Comparison of ENCODE assay signal across 12 cellular contexts in genomic region chr19:10912619-10913018, GRCh38. TPM values are rescaled to one million over a fixed set of nuclear protein-coding genes. Genes with fewer than 3 reads are reported as not detected.
DNase-seq lines count a peak whose midpoint lies in the region; ATAC-seq and TF ChIP-seq lines count a peak whose summit lies in the region.
"Had no signal": no experiment of that assay in that cellular context is flagged by ENCODE, and none has a peak within 500 bp of the region (broad histone marks: within the 10 kb centered on the region; RNA-seq: fewer than 3 reads in every experiment).

No MANE protein-coding gene starts in this region.

- H2BK5ac ChIP-seq in mesenchymal stem cell (ENCODE audit: low read depth, low read length, poor library complexity, severe bottlenecking), result no peak overlapping the region

- H3K36me3 ChIP-seq in RWPE2 (ENCODE audit: low read depth) (peaks cover 44% of the 10 kb centered on the region), mesenchymal stem cell (ENCODE audit: control insufficient read depth in 1 of 2, insufficient read depth in 2 of 2, low read depth in 1 of 2, low read length in 2 of 2) (peaks cover 60 to 73% of the 10 kb centered on the region in 2 experiments), psoas muscle (ENCODE audit: insufficient read depth in 1 of 2, low read depth in 1 of 2) (peaks cover 0 to 95% of the 10 kb centered on the region in 2 donors)

- no peak overlapping the region for H3K4ac ChIP-seq in mesenchymal stem cell (ENCODE audit: low read depth in 1 of 2, low read length in 2 of 2)

- no peak overlapping the region for H3K4me2 ChIP-seq in mesenchymal stem cell (ENCODE audit: low read length, poor library complexity, severe bottlenecking)
- H3K4me2 ChIP-seq: BLaER1 treated with 17β-estradiol and CSF1 and Interleukin-3, amounts not matched to agents 10 nM and 100 nM had no signal

- no peaks in the 10 kb centered on the region for H3K27me3 ChIP-seq in RWPE2 (ENCODE audit: insufficient read depth, poor library complexity, severe bottlenecking)
- H3K27me3 ChIP-seq in mesenchymal stem cell (ENCODE audit: control insufficient read depth in 1 of 2, insufficient read depth in 1 of 2, low read length in 2 of 2), result no peaks in the 10 kb centered on the region
- H3K27me3 ChIP-seq in psoas muscle (ENCODE audit: insufficient read depth in 3 of 3, low read length in 2 of 3), result no peaks in the 10 kb centered on the region
- H3K27me3 ChIP-seq: BLaER1 treated with 17β-estradiol and CSF1 and Interleukin-3, amounts not matched to agents 10 nM and 100 nM had no signal

- peak overlapping the region; percentile 2 for H4K91ac ChIP-seq in mesenchymal stem cell (ENCODE audit: low read length)

- intact Hi-C loops in psoas muscle (cut with DNase I), result no loop called here

- H4K8ac ChIP-seq in mesenchymal stem cell (ENCODE audit: low read length), result no peak overlapping the region

- H3K4me1 ChIP-seq in RWPE2 (ENCODE audit: insufficient read depth, poor library complexity, severe bottlenecking) (peaks cover 10% of the 10 kb centered on the region), mesenchymal stem cell (ENCODE audit: control insufficient read depth, insufficient read depth, low read depth, low read length) (peaks cover 29% of the 10 kb centered on the region), psoas muscle (peaks cover 32% of the 10 kb centered on the region)
- H3K4me1 ChIP-seq: BLaER1 treated with 17β-estradiol and CSF1 and Interleukin-3, amounts not matched to agents 10 nM and 100 nM had no signal

- H2BK12ac ChIP-seq in mesenchymal stem cell (ENCODE audit: low read length in 2 of 2), result no peak overlapping the region

- ATAC-seq in RWPE2 (ENCODE audit: low read depth) (no peak), psoas muscle (no peak), HG03045 (IDR thresholded peaks at IDR 0.05; ENCODE audit: unreplicated experiment) (no peak)
- ATAC-seq: CD8-positive, alpha-beta T cell had no signal

- H3K18ac ChIP-seq in mesenchymal stem cell (ENCODE audit: low read depth in 1 of 2, low read length in 2 of 2), result no peak overlapping the region

- no peak overlapping the region for H2AK5ac ChIP-seq in mesenchymal stem cell (ENCODE audit: low read length, severe bottlenecking)

- H3K79me1 ChIP-seq in mesenchymal stem cell (replicated peaks; ENCODE audit: low read length, poor library complexity, severe bottlenecking), result peaks cover 16% of the 10 kb centered on the region

- no peak overlapping the region for H3K23ac ChIP-seq in mesenchymal stem cell (ENCODE audit: low read length in 2 of 2)

- no peak overlapping the region for H3K27ac ChIP-seq in RWPE2 (ENCODE audit: poor library complexity, severe bottlenecking)
- no peak overlapping the region for H3K27ac ChIP-seq in mesenchymal stem cell (ENCODE audit: low read length, poor library complexity, severe bottlenecking)
- peak overlapping the region; percentile 85 for H3K27ac ChIP-seq in psoas muscle
- H3K27ac ChIP-seq: BLaER1 treated with 17β-estradiol and CSF1 and Interleukin-3, amounts not matched to agents 10 nM and 100 nM had no signal

- H3K14ac ChIP-seq in mesenchymal stem cell (ENCODE audit: low read length in 2 of 2), result no peak overlapping the region

- no peak overlapping the region for H2BK15ac ChIP-seq in mesenchymal stem cell (ENCODE audit: low read depth, poor library complexity, severe bottlenecking)

- 98% methylated on average over 18 of the region's 18 CpGs for WGBS in mesenchymal stem cell
- 94 to 95% (median 95%) methylated on average over 18 of the region's 18 CpGs for WGBS in psoas muscle, 3 donors

- H3K9me3 ChIP-seq in RWPE2 (ENCODE audit: severe bottlenecking) (no peaks in the 10 kb centered on the region), mesenchymal stem cell (ENCODE audit: control insufficient read depth, low read length) (no peaks in the 10 kb centered on the region), psoas muscle (no peaks in the 10 kb centered on the region)
- H3K9me3 ChIP-seq: BLaER1 treated with 17β-estradiol and CSF1 and Interleukin-3, amounts not matched to agents 10 nM and 100 nM had no signal

- H3K9ac ChIP-seq in mesenchymal stem cell (ENCODE audit: low read length), result no peak overlapping the region
- H3K9ac ChIP-seq: BLaER1 treated with 17β-estradiol and CSF1 and Interleukin-3, amounts not matched to agents 10 nM and 100 nM had no signal

- H2AFZ ChIP-seq in mesenchymal stem cell (ENCODE audit: low read depth, low read length), result no peak overlapping the region

- H3K4me3 ChIP-seq in RWPE2 (ENCODE audit: severe bottlenecking) (no peak overlapping the region), mesenchymal stem cell (ENCODE audit: insufficient read depth in 1 of 2, low read depth in 1 of 2, low read length in 2 of 2) (no peak overlapping the region), psoas muscle (no peak overlapping the region)
- H3K4me3 ChIP-seq: BLaER1 treated with 17β-estradiol and CSF1 and Interleukin-3, amounts not matched to agents 10 nM and 100 nM had no signal

- H2BK120ac ChIP-seq in mesenchymal stem cell (ENCODE audit: low read depth, low read length), result no peak overlapping the region

- DNase-seq in RWPE2 (ENCODE audit: low spot score) (peak; percentile 66), mesenchymal stem cell (no peak), psoas muscle (no peak), NCI-H2171 treated with DMSO at 0.1 percent for 48 hours (lab: John Stamatoyannopoulos, UW) (no peak), D341Med (ENCODE audit: low spot score) (no peak)
- DNase-seq: Calu3; CD8-positive, alpha-beta T cell; DMS 273 treated with DMSO at 0.1 percent for 48 hours; GOT3; H7 had no signal

- no peak for TF ChIP-seq CTCF in RWPE2 (IDR thresholded peaks at IDR 0.05; ENCODE audit: poor library complexity, severe bottlenecking)
- TF ChIP-seq CTCF in psoas muscle (IDR thresholded peaks at IDR 0.05), result no peak

RNA-seq across cellular contexts. Expression of gene YIPF2, which starts 15.8 kb away (rescaled TPM):
- 51.4 TPM for polyA plus RNA-seq in mesenchymal stem cell (2013, experiment 1 of 2)
- 51.4 TPM for polyA plus RNA-seq in mesenchymal stem cell (2013, experiment 2 of 2)
- total RNA-seq in psoas muscle, result 10 to 100 TPM; 12.1 to 18.0 (median 16.7) TPM
- 10 to 100 TPM; 13.7 to 18.5 (median 18.1) TPM for polyA plus RNA-seq in psoas muscle

RNA-seq across cellular contexts. Expression of gene TIMM29, which starts 16.0 kb away (rescaled TPM):
- polyA plus RNA-seq in mesenchymal stem cell (2013, experiment 1 of 2), result 20.0 TPM
- 22.7 TPM for polyA plus RNA-seq in mesenchymal stem cell (2013, experiment 2 of 2)
- 10 to 100 TPM; 12.9 to 24.2 (median 17.0) TPM for total RNA-seq in psoas muscle
- 10 to 100 TPM; 17.1 to 29.0 (median 20.2) TPM for polyA plus RNA-seq in psoas muscle

RNA-seq across cellular contexts. Expression of gene CARM1, which starts 41.3 kb away (rescaled TPM):
- polyA plus RNA-seq in mesenchymal stem cell (2013, experiment 1 of 2), result 83.5 TPM
- polyA plus RNA-seq in mesenchymal stem cell (2013, experiment 2 of 2), result 82.1 TPM
- 100 to 1,000 TPM in 2 of 4 donors, 10 to 100 TPM in 2; 59.1 to 105 (median 88.6) TPM for total RNA-seq in psoas muscle
- 100 to 1,000 TPM in 1 of 3 donors, 10 to 100 TPM in 2; 61.1 to 110 (median 94.7) TPM for polyA plus RNA-seq in psoas muscle

RNA-seq across cellular contexts. Expression of gene SMARCA4, which starts 48.2 kb away (rescaled TPM):
- polyA plus RNA-seq in mesenchymal stem cell (2013, experiment 1 of 2), result 67.2 TPM
- 66.6 TPM for polyA plus RNA-seq in mesenchymal stem cell (2013, experiment 2 of 2)
- 10 to 100 TPM; 34.8 to 75.6 (median 50.5) TPM for total RNA-seq in psoas muscle
- 100 to 1,000 TPM in 1 of 3 donors, 10 to 100 TPM in 2; 36.7 to 124 (median 51.9) TPM for polyA plus RNA-seq in psoas muscle
